ENCODE assay signal across 32 cellular contexts in genomic region chr7:73940701-73941238, GRCh38.
"Had no signal": no experiment of that assay in that cellular context is flagged by ENCODE, and none has a peak within 500 bp of the region (broad histone marks: within the 10 kb centered on the region; RNA-seq: fewer than 3 reads in every experiment).

No MANE protein-coding gene starts in this region.

- H3K27me3 ChIP-seq: ascending aorta, cardiac muscle cell, colonic mucosa had no signal

- H3K27ac ChIP-seq: ascending aorta, cardiac muscle cell, colonic mucosa, WERI-Rb-1 had no signal

- H3K36me3 ChIP-seq: ascending aorta, cardiac muscle cell, colonic mucosa, WERI-Rb-1 had no signal

- H3K4me3 ChIP-seq: ascending aorta, cardiac muscle cell, colonic mucosa had no signal

- FAIRE-seq: bronchial epithelial cell, TTC549 had no signal

- H3K9me3 ChIP-seq: colonic mucosa had no signal

- DNase-seq: activated CD4-positive, alpha-beta memory T cell treated with anti-CD3 and anti-CD28 coated beads, Interleukin-2, amount 10 ng/mL, durations not matched to agents 7 days and 5 days; activated CD4-positive, alpha-beta T cell treated with anti-CD3 and anti-CD28 coated beads for 1 hour; activated CD4-positive, alpha-beta T cell treated with anti-CD3 and anti-CD28 coated beads for 36 hours; activated CD4-positive, alpha-beta T cell treated with anti-CD3 and anti-CD28 coated beads for 48 hours; activated CD4-positive, alpha-beta T cell treated with anti-CD3 and anti-CD28 coated beads, Interleukin-2, amount 10 ng/mL, durations not matched to agents 7 days and 5 days; activated CD4-positive, alpha-beta T cell treated with anti-CD3 and anti-CD28 coated beads, Interleukin-2, amount 50 U/mL, for 48 hours; activated CD4-positive, CD25-positive, alpha-beta regulatory T cell; activated CD8-positive, alpha-beta memory T cell treated with anti-CD3 and anti-CD28 coated beads for 24 hours; activated CD8-positive, alpha-beta memory T cell treated with anti-CD3 and anti-CD28 coated beads, Interleukin-2, amount 10 ng/mL, durations not matched to agents 7 days and 5 days; activated CD8-positive, alpha-beta memory T cell treated with anti-CD3 and anti-CD28 coated beads, Interleukin-2, amount 50 U/mL, for 48 hours; activated CD8-positive, alpha-beta T cell treated with anti-CD3 and anti-CD28 coated beads, Interleukin-2, amount 10 ng/mL, durations not matched to agents 7 days and 5 days; activated effector memory CD4-positive, alpha-beta T cell treated with Interleukin-2 at 50 U/mL for 16 hours; activated gamma-delta T cell; activated naive CD4-positive, alpha-beta T cell treated with anti-CD3 and anti-CD28 coated beads, Interleukin-2, amount 10 ng/mL, durations not matched to agents 7 days and 5 days; activated naive CD4-positive, alpha-beta T cell treated with Interleukin-2 at 50 U/mL for 16 hours; activated naive CD8-positive, alpha-beta T cell treated with anti-CD3 and anti-CD28 coated beads, Interleukin-2, amount 10 ng/mL, durations not matched to agents 7 days and 5 days; activated naive CD8-positive, alpha-beta T cell treated with anti-CD3 and anti-CD28 coated beads, Interleukin-2, amount 50 U/mL, for 24 hours; activated T-cell treated with anti-CD3 and anti-CD28 coated beads, Interleukin-2, amount 50 U/mL, for 4 hours; amygdala; anterior cingulate cortex; caudate nucleus; cerebellar nuclear complex; colonic mucosa; T-helper 2 cell; T-helper 9 cell; WERI-Rb-1 had no signal

- ATAC-seq: activated CD4-positive, alpha-beta T cell treated with anti-CD3 and anti-CD28 coated beads for 36 hours; activated CD4-positive, CD25-positive, alpha-beta regulatory T cell treated with anti-CD3 and anti-CD28 coated beads, Interleukin-2, amount 50 U/mL, for 24 hours; activated CD8-positive, alpha-beta memory T cell treated with anti-CD3 and anti-CD28 coated beads, Interleukin-2, amount 10 ng/mL, durations not matched to agents 7 days and 5 days; activated CD8-positive, alpha-beta T cell treated with anti-CD3 and anti-CD28 coated beads, Interleukin-2, amount 10 ng/mL, durations not matched to agents 7 days and 5 days; activated naive CD8-positive, alpha-beta T cell treated with anti-CD3 and anti-CD28 coated beads, Interleukin-2, amount 50 U/mL, for 24 hours; activated T-cell treated with anti-CD3 and anti-CD28 coated beads, Interleukin-2, amount 50 U/mL, for 4 hours; WTC11 had no signal

- H3K4me1 ChIP-seq: colonic mucosa had no signal
